ENCODE assay signal across 1 cellular context in the genomic region with DNA sequence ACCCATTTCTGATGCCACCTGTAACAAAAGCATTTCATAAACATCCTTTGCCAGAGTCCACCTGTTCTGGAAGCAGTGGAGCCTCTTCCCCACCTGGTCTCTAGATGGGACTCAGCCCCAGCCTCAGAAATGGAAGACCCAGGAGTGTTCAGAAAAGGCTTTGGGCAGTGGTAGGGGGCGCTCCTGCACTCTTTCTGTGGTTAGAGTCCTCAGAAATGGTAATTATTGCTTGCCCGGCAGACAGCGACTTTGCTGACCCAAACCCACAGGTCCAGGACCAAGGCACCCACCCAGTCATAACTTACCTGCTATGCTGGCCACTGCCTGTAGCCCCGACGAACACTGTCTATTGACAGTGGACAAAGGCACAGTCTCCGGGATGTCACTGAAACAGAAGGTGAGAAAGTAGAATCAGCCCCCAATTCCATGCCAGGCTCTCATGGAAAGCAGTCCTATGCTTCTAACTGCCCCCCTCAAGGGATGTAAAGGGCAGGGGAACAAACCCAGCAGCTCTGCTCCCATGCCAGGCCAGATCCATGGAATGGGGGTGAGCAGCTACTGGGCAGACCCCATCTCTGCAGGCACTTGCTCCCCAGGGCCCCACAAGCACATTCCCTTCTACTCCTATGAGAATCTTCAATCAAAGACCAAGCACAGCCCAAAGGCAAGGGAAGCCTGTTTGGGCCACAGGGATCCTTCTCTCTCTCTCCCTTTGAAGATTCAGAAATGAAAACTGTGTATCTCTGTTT.
TF ChIP-seq lines count a peak whose summit lies in the region.

No MANE protein-coding gene starts in this region.

TF ChIP-seq in HepG2, 621 proteins besides CTCF, POLR2A, EP300 and RAD21 (continued from another document):
- TF ChIP-seq, protein P1, sequence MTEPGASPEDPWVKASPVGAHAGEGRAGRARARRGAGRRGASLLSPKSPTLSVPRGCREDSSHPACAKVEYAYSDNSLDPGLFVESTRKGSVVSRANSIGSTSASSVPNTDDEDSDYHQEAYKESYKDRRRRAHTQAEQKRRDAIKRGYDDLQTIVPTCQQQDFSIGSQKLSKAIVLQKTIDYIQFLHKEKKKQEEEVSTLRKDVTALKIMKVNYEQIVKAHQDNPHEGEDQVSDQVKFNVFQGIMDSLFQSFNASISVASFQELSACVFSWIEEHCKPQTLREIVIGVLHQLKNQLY (CRISPR knock-in tag; IDR thresholded peaks at IDR 0.05) = no peak
